In the genomic region with DNA sequence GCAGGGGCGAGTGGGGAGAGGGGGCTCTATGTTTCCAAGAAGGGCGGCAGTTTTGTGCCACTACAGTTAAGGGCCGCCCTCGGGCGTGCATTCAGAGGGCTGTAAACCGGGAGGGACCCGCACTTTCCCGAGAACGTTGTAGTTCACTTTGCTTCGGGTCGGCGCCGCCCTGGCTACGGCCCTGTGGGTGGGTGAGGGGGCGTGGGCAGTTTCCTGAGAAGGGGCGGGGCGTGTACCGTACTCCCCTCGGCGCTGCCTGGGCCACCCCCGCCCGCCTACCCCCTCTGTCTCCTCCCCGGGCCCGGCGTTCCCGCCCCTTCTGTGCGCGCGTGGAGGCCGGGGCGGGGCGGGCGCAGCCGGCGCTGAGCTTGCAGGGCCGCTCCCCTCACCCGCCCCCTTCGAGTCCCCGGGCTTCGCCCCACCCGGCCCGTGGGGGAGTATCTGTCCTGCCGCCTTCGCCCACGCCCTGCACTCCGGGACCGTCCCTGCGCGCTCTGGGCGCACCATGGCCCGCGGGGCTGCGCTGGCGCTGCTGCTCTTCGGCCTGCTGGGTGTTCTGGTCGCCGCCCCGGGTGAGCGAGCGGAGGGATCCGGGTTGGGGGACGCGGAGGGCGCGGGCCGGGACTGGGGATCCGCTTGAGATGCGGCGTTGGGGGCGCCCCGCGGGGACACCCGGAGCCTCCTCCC, we compare ENCODE assay signal across 7 cellular contexts. TPM values are rescaled to one million over a fixed set of nuclear protein-coding genes. Genes with fewer than 3 reads are reported as not detected.
DNase-seq lines count a peak whose midpoint lies in the region; ATAC-seq and TF ChIP-seq lines count a peak whose summit lies in the region.

A gene with protein sequence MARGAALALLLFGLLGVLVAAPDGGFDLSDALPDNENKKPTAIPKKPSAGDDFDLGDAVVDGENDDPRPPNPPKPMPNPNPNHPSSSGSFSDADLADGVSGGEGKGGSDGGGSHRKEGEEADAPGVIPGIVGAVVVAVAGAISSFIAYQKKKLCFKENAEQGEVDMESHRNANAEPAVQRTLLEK (plus strand): TSS at position 440 of the 687 bp plus-strand sequence. CDS start 66 bp downstream, at position 506.

- TF ChIP-seq CTCF in left lung (IDR thresholded peaks at IDR 0.05): no peak

- intact Hi-C loops in left lung (cut with DNase I): no loop called here

- DNase-seq in T-helper 22 cell (ENCODE audit: low read depth) (peak; percentile 89), cerebellar cortex (ENCODE audit: low spot score) (peak; percentile 64), left lung (peak; percentile 89 to 96), SKM-1 treated with dmso at 0.1 percent for 144 hours (lab: John Stamatoyannopoulos, UW; ENCODE audit: unreplicated experiment) (no peak)
- peak; percentile 83 to 93 for DNase-seq in stimulated activated CD4-positive, alpha-beta T cell treated with anti-CD3 and anti-CD28 coated beads, Interleukin-4, amount 100 ng/mL, for 4 hours

- H3K4me1 ChIP-seq in left lung: peaks cover 3 to 38% of the 10 kb centered on the region in 2 donors

- H3K9me3 ChIP-seq in left lung: no peaks in the 10 kb centered on the region

- H3K36me3 ChIP-seq in left lung: no peaks in the 10 kb centered on the region

- H3K27me3 ChIP-seq in left lung: peaks cover 0 to 22% of the 10 kb centered on the region in 2 donors

- peak; percentile 74 for ATAC-seq in GM18873 (IDR thresholded peaks at IDR 0.05; ENCODE audit: low FRiP score, unreplicated experiment)
- peak; percentile 86 for ATAC-seq in HG03097 (IDR thresholded peaks at IDR 0.05; ENCODE audit: low FRiP score, unreplicated experiment)
- ATAC-seq in left lung: peak; percentile 97

- peak within 1 kb of the TSS; percentile 67 to 88 for H3K27ac ChIP-seq in left lung

- H3K4me3 ChIP-seq in left lung: peak within 1 kb of the TSS; percentile 82 to 94

RNA-seq across cellular contexts. Expression of the gene that starts here (rescaled TPM):
- 100 to 1,000 TPM; 211 to 288 TPM for total RNA-seq in left lung
